1 cellular context compared by ENCODE assay signal in the genomic region with DNA sequence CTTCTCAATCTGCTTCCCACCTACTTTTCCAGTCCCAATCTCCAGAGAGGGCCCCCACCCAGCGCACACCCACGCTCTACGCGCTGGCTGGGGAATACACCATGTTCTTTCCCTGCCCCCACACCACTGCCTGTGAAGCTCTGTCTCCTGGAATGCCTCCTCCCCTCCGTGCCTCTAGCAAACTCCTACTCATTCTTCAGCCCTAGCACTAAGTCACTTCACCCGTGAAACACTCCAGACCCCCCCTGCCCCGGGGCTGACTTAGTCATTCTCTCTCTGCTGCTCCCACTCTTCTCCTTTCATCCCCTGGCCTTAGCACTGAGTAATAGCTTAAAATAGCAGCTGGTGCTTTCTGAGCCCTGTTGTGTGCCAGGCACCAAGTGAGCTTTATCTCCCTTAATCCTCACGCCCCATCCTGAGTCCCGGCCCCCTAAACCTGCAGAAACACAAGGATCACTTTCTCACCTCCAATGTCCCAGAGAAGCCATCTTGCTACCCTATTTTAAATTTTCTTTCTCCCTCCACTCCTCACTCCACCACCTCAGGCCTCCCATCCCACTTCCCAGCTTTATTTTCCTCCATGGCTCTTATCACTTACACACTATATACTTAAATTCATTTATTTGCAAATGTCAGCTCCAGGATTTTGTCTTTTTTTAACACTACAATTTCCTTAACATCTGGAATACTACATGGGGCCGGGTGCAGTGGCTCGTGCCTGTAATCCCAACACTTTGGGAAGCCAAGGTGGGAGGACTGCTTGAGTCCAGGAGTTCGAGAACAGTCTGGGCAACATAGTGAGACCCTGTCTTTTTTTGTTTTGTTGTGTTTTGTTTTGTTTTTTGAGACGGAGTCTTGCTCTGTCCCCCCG.
TF ChIP-seq lines count a peak whose summit lies in the region.

No MANE protein-coding gene starts in this region.

TF ChIP-seq in HCT116, 20 proteins besides CTCF, POLR2A, EP300 and RAD21 (continued from another document):
- TF ChIP-seq, protein P1, sequence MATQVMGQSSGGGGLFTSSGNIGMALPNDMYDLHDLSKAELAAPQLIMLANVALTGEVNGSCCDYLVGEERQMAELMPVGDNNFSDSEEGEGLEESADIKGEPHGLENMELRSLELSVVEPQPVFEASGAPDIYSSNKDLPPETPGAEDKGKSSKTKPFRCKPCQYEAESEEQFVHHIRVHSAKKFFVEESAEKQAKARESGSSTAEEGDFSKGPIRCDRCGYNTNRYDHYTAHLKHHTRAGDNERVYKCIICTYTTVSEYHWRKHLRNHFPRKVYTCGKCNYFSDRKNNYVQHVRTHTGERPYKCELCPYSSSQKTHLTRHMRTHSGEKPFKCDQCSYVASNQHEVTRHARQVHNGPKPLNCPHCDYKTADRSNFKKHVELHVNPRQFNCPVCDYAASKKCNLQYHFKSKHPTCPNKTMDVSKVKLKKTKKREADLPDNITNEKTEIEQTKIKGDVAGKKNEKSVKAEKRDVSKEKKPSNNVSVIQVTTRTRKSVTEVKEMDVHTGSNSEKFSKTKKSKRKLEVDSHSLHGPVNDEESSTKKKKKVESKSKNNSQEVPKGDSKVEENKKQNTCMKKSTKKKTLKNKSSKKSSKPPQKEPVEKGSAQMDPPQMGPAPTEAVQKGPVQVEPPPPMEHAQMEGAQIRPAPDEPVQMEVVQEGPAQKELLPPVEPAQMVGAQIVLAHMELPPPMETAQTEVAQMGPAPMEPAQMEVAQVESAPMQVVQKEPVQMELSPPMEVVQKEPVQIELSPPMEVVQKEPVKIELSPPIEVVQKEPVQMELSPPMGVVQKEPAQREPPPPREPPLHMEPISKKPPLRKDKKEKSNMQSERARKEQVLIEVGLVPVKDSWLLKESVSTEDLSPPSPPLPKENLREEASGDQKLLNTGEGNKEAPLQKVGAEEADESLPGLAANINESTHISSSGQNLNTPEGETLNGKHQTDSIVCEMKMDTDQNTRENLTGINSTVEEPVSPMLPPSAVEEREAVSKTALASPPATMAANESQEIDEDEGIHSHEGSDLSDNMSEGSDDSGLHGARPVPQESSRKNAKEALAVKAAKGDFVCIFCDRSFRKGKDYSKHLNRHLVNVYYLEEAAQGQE (IDR thresholded peaks at IDR 0.05; ENCODE audit: low read depth) = no peak
